Comparison of ENCODE assay signal across 1 cellular context in genomic region chr2:70959851-70960832, GRCh38.
TF ChIP-seq lines count a peak whose summit lies in the region.

No MANE protein-coding gene starts in this region.

TF ChIP-seq in IMR-90, 13 proteins besides CTCF, POLR2A, EP300 and RAD21:
- no peak for TF ChIP-seq NFE2L2 (IDR thresholded peaks at IDR 0.05; ENCODE audit: low read depth, low read length)
- no peak for TF ChIP-seq BHLHE40 (IDR thresholded peaks at IDR 0.05; ENCODE audit: low read depth, low read length)
- TF ChIP-seq CEBPB (IDR thresholded peaks at IDR 0.05; ENCODE audit: low read depth, low read length): no peak
- TF ChIP-seq ELK1 (IDR thresholded peaks at IDR 0.05; ENCODE audit: borderline replicate concordance, low read depth, low read length): no peak
- TF ChIP-seq MXI1 (IDR thresholded peaks at IDR 0.05; ENCODE audit: borderline replicate concordance, low read depth, low read length): no peak
- TF ChIP-seq FOS (IDR thresholded peaks at IDR 0.05; ENCODE audit: low read depth, low read length): no peak
- TF ChIP-seq MAZ (IDR thresholded peaks at IDR 0.05; ENCODE audit: borderline replicate concordance, low read depth, low read length): no peak
- no peak for TF ChIP-seq MAFK (IDR thresholded peaks at IDR 0.05; ENCODE audit: low read depth, low read length)
- no peak for TF ChIP-seq SMC3 (IDR thresholded peaks at IDR 0.05; ENCODE audit: low read depth, low read length)
- TF ChIP-seq RCOR1 (IDR thresholded peaks at IDR 0.05; ENCODE audit: insufficient replicate concordance, low read length): no peak
- TF ChIP-seq USF2 (IDR thresholded peaks at IDR 0.05; ENCODE audit: low read depth, low read length): no peak
- no peak for TF ChIP-seq RFX5 (IDR thresholded peaks at IDR 0.05; ENCODE audit: low read depth, low read length)
- TF ChIP-seq CHD1 (IDR thresholded peaks at IDR 0.05; ENCODE audit: low read depth, low read length): no peak
